Comparison of ENCODE assay signal across 9 cellular contexts in the genomic region with DNA sequence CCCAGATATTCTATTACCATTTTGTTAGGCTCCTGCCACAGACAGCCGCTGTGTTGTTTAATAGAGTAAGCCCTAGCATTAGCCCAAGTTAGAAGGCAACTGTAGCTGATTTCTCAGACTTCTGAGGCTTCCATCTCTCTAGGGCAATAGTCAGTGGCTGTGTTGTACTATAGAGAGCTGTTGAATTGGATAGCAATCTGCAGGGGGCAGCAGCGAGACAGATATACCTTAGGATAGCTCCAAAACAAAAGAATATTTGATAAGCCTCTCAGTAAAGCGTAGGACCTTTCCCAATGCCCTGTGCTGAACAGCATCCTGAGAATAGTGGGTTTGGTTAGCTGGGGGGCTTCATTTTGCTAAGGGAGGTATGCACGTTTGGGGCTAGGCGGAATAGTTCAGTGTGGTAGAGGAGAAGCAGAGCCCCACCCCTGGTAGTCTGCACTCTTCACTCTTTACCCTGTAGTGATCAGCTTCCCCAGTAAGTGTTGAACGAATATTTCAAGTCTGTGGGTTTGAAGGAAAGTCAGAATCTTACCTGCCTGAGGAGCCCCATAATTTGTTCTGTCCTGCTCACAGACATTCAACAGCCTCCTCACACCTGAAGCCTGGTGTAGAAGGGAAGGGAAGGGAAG.
DNase-seq lines count a peak whose midpoint lies in the region; ATAC-seq, FAIRE-seq and TF ChIP-seq lines count a peak whose summit lies in the region.
"Had no signal": no experiment of that assay in that cellular context is flagged by ENCODE, and none has a peak within 500 bp of the region (broad histone marks: within the 10 kb centered on the region; RNA-seq: fewer than 3 reads in every experiment).

No MANE protein-coding gene starts in this region.

- H2BK20ac ChIP-seq in H9 (ENCODE audit: low read depth, low read length, poor library complexity, severe bottlenecking): no peak overlapping the region

- H3K4me3 ChIP-seq in kidney (ENCODE audit: low read length in 2 of 2): no peak overlapping the region
- no peak overlapping the region for H3K4me3 ChIP-seq in sigmoid colon

- TF ChIP-seq POLR2A in GM12891 (IDR thresholded peaks at IDR 0.05; ENCODE audit: low read depth, low read length) (no peak), sigmoid colon (IDR thresholded peaks at IDR 0.05) (no peak)

- DNase-seq in D341Med (ENCODE audit: low spot score) (peak; percentile 44), H9 (peak; percentile 72), SKM-1 treated with dmso at 0.1 percent for 144 hours (lab: John Stamatoyannopoulos, UW; ENCODE audit: unreplicated experiment) (peak; percentile 37), kidney (no peak), GM12891 (ENCODE audit: insufficient read length, low spot score) (no peak), SK-N-DZ (ENCODE audit: low spot score) (no peak), sigmoid colon (no peak)

- H3K79me2 ChIP-seq in H9 (ENCODE audit: insufficient read depth, low read length): no peaks in the 10 kb centered on the region

- peak overlapping the region; percentile 81 for H2AFZ ChIP-seq in H9 (ENCODE audit: low read length)

- H3T11ph ChIP-seq in H9 (ENCODE audit: low read length): no peak overlapping the region

- no peak overlapping the region for H3K4ac ChIP-seq in H9 (ENCODE audit: low read depth, low read length)

- H2BK12ac ChIP-seq in H9 (ENCODE audit: insufficient read length, low read depth, low read length): no peak overlapping the region

- TF ChIP-seq CTCF in H9 (conservative IDR thresholded peaks at IDR 0.05) (peak; percentile 73), kidney (IDR thresholded peaks at IDR 0.05; ENCODE audit: borderline replicate concordance, extremely low read depth, insufficient read depth) (peak; percentile 36), sigmoid colon (IDR thresholded peaks at IDR 0.05) (no peak)

- no peaks in the 10 kb centered on the region for H3K36me3 ChIP-seq in kidney (ENCODE audit: control insufficient read depth in 1 of 2, insufficient read depth in 2 of 2, low read length in 2 of 2)
- H3K36me3 ChIP-seq in sigmoid colon: no peaks in the 10 kb centered on the region

- no peaks in the 10 kb centered on the region for H3K9me3 Mint-ChIP-seq in H9

- peak overlapping the region in 1 of 3 experiments; percentile 22; a peak in 1 of 7 replicates for H3K27ac Mint-ChIP-seq in H9

- H2AK5ac ChIP-seq in H9 (ENCODE audit: insufficient read length, low read length): no peak overlapping the region

- H2BK15ac ChIP-seq in H9 (ENCODE audit: low read depth, low read length): no peak overlapping the region

- no peak overlapping the region for H2BK120ac ChIP-seq in H9 (ENCODE audit: low read depth, low read length, poor library complexity, severe bottlenecking)

- H3K4me1 ChIP-seq in H9 (ENCODE audit: insufficient read depth, low read length) (no peaks in the 10 kb centered on the region), kidney (ENCODE audit: control insufficient read depth in 1 of 2, insufficient read depth in 1 of 2, low read depth in 1 of 2, low read length in 2 of 2) (no peaks in the 10 kb centered on the region), sigmoid colon (no peaks in the 10 kb centered on the region)

- no peak for TF ChIP-seq EP300 in sigmoid colon (IDR thresholded peaks at IDR 0.05)

- no peak for FAIRE-seq in kidney (lab: Jason Lieb, UNC)
- FAIRE-seq in GM12891 (lab: Jason Lieb, UNC): no peak
- FAIRE-seq: GM18507 had no signal

- no peaks in the 10 kb centered on the region for H3K79me1 ChIP-seq in H9 (ENCODE audit: insufficient read depth, low read depth, low read length, poor library complexity, severe bottlenecking)

- H3K23me2 ChIP-seq in H9 (ENCODE audit: insufficient read length, low read depth, low read length, poor library complexity, severe bottlenecking): no peaks in the 10 kb centered on the region

- H4K91ac ChIP-seq in H9 (ENCODE audit: insufficient read length, low read depth, low read length): no peak overlapping the region

- no peak overlapping the region for H3K56ac ChIP-seq in H9 (ENCODE audit: insufficient read length, low read depth, low read length)

- H4K5ac ChIP-seq in H9 (ENCODE audit: insufficient read length, low read depth, low read length): no peak overlapping the region

- H3K9me3 ChIP-seq in H9 (ENCODE audit: control insufficient read depth, low read depth, low read length) (no peaks in the 10 kb centered on the region), kidney (ENCODE audit: control insufficient read depth in 1 of 2, low read length in 2 of 2) (no peaks in the 10 kb centered on the region), sigmoid colon (no peaks in the 10 kb centered on the region)

- H3K27me3 Mint-ChIP-seq in H9 (ENCODE audit: low read depth): no peaks in the 10 kb centered on the region; the same call in 1 of the 2 replicates

- no peak overlapping the region for H3K9ac ChIP-seq in H9 (ENCODE audit: extremely low read depth, insufficient read length, low read length)
- H3K9ac ChIP-seq in kidney (ENCODE audit: low read length in 2 of 2): no peak overlapping the region

- intact Hi-C loops in kidney (cut with DNase I): no loop called here
- intact Hi-C loops in sigmoid colon (cut with DNase I): no loop called here

- H3K27me3 ChIP-seq in H9 (ENCODE audit: insufficient read depth, low read length): no peaks in the 10 kb centered on the region
- peaks cover 0 to 15% (median 0%) of the 10 kb centered on the region in 3 donors for H3K27me3 ChIP-seq in sigmoid colon

- H3K36me3 Mint-ChIP-seq in H9 (ENCODE audit: insufficient read depth in 1 of 3, low read depth in 3 of 3): no peaks in the 10 kb centered on the region

- no peak overlapping the region for H3K14ac ChIP-seq in H9 (ENCODE audit: insufficient read depth, low read length)

- no peak overlapping the region for H3K23ac ChIP-seq in H9 (ENCODE audit: insufficient read length, low read depth, low read length)

- ATAC-seq in GM21737 (IDR thresholded peaks at IDR 0.05; ENCODE audit: unreplicated experiment): no peak

- no peaks in the 10 kb centered on the region for H4K20me1 ChIP-seq in H9 (ENCODE audit: control insufficient read depth, insufficient read depth, insufficient read length)

- no CpG with 5 or more reads among the region's 6 CpGs for WGBS in H9 (ENCODE audit: extremely low coverage, insufficient read length, low lambda C conversion rate)
- WGBS in sigmoid colon, 2 donors: 37 to 48% methylated on average over 6 of the region's 6 CpGs

- H3K4me3 Mint-ChIP-seq in H9: no peak overlapping the region; a peak in 1 of 5 replicates

- peaks cover 5 to 11% of the 10 kb centered on the region in 2 experiments for H3K4me1 Mint-ChIP-seq in H9

- H3K27ac ChIP-seq in H9 (ENCODE audit: insufficient read length, low read depth, low read length) (no peak overlapping the region), kidney (ENCODE audit: low read depth in 2 of 2, low read length in 2 of 2) (no peak overlapping the region), sigmoid colon (no peak overlapping the region)

- no peak overlapping the region for H4K8ac ChIP-seq in H9 (replicated peaks; ENCODE audit: insufficient read length, low read depth, low read length)

- H3K4me2 ChIP-seq in H9 (ENCODE audit: insufficient read depth, insufficient read length, low read length): no peak overlapping the region

- H2BK5ac ChIP-seq in H9 (ENCODE audit: insufficient read length, low read length): no peak overlapping the region

- no peak overlapping the region for H3K18ac ChIP-seq in H9 (ENCODE audit: insufficient read length, low read depth, low read length)

TF ChIP-seq in GM12891, 5 proteins besides CTCF, POLR2A, EP300 and RAD21:
- TF ChIP-seq PAX5 (IDR thresholded peaks at IDR 0.05; ENCODE audit: insufficient read depth, low read length, severe bottlenecking): no peak
- TF ChIP-seq TAF1 (IDR thresholded peaks at IDR 0.05; ENCODE audit: low read depth, low read length): no peak
- no peak for TF ChIP-seq POLR2AphosphoS5 (IDR thresholded peaks at IDR 0.05; ENCODE audit: low read depth, low read length)
- no peak for TF ChIP-seq SPI1 (IDR thresholded peaks at IDR 0.05; ENCODE audit: low read depth, low read length)
- no peak for TF ChIP-seq POU2F2 (IDR thresholded peaks at IDR 0.05; ENCODE audit: low read depth, low read length)

Comparison
In these comparisons a context has a peak if more than half of its experiments do, and no peak if none do; other contexts are left out.
1. DNase-seq: peak in D341Med (single experiment), H9 (single experiment) and SKM-1 treated with dmso at 0.1 percent for 144 hours (single experiment); none in kidney (single experiment), GM12891 (single experiment), SK-N-DZ (single experiment) and sigmoid colon (single experiment).
2. CTCF ChIP-seq: peak in H9 (single experiment) and kidney (single experiment); none in sigmoid colon (0 of 4).